19 cellular contexts compared by ENCODE assay signal in genomic region chr2:186979439-186980116, GRCh38.
DNase-seq lines count a peak whose midpoint lies in the region; TF ChIP-seq lines count a peak whose summit lies in the region.
"Had no signal": no experiment of that assay in that cellular context is flagged by ENCODE, and none has a peak within 500 bp of the region (broad histone marks: within the 10 kb centered on the region; RNA-seq: fewer than 3 reads in every experiment).

No MANE protein-coding gene starts in this region.

- no peaks in the 10 kb centered on the region for H3K36me3 Mint-ChIP-seq in osteocyte (ENCODE audit: unreplicated experiment)
- no peaks in the 10 kb centered on the region for H3K36me3 Mint-ChIP-seq in type B pancreatic cell
- H3K36me3 Mint-ChIP-seq: CD8-positive, alpha-beta T cell had no signal

- H3K9me3 Mint-ChIP-seq in osteocyte (ENCODE audit: unreplicated experiment), result no peaks in the 10 kb centered on the region
- no peaks in the 10 kb centered on the region for H3K9me3 Mint-ChIP-seq in type B pancreatic cell
- H3K9me3 Mint-ChIP-seq: CD4-positive, alpha-beta T cell; CD8-positive, alpha-beta T cell had no signal

- H3K4me1 Mint-ChIP-seq in osteocyte (ENCODE audit: unreplicated experiment) (no peaks in the 10 kb centered on the region), type B pancreatic cell (ENCODE audit: unreplicated experiment) (no peaks in the 10 kb centered on the region)
- H3K4me1 Mint-ChIP-seq: B cell had no signal

- no peak overlapping the region for H3K4me3 ChIP-seq in esophagus muscularis mucosa
- H3K4me3 ChIP-seq: A549; BLaER1 treated with 17β-estradiol and CSF1 and Interleukin-3, amounts not matched to agents 10 nM and 100 nM had no signal

- WGBS in esophagus muscularis mucosa, result 93% methylated on average over 6 of the region's 10 CpGs

- H3K4me1 ChIP-seq in esophagus muscularis mucosa, result no peaks in the 10 kb centered on the region
- H3K4me1 ChIP-seq: A549; BLaER1 treated with 17β-estradiol and CSF1 and Interleukin-3, amounts not matched to agents 10 nM and 100 nM had no signal

- H3K27ac Mint-ChIP-seq in osteocyte (ENCODE audit: unreplicated experiment), result no peak overlapping the region
- no peak overlapping the region for H3K27ac Mint-ChIP-seq in type B pancreatic cell
- H3K27ac Mint-ChIP-seq: B cell; CD4-positive, alpha-beta T cell; CD8-positive, alpha-beta T cell had no signal

- H3K27me3 Mint-ChIP-seq in osteocyte (ENCODE audit: unreplicated experiment) (no peaks in the 10 kb centered on the region), type B pancreatic cell (no peaks in the 10 kb centered on the region)
- H3K27me3 Mint-ChIP-seq: B cell; CD4-positive, alpha-beta T cell had no signal

- no peaks in the 10 kb centered on the region for H3K27me3 ChIP-seq in esophagus muscularis mucosa
- H3K27me3 ChIP-seq: BLaER1 treated with 17β-estradiol and CSF1 and Interleukin-3, amounts not matched to agents 10 nM and 100 nM had no signal

- no peak for TF ChIP-seq POLR2A in esophagus muscularis mucosa (IDR thresholded peaks at IDR 0.05; ENCODE audit: low read depth)

- TF ChIP-seq EP300 in esophagus muscularis mucosa (IDR thresholded peaks at IDR 0.05), result no peak

- intact Hi-C loops in esophagus muscularis mucosa (cut with DNase I), result no loop called here

- H3K27ac ChIP-seq in esophagus muscularis mucosa (replicated peaks in 1 of 4), result no peak overlapping the region
- H3K27ac ChIP-seq: 22Rv1; A549; BLaER1 treated with 17β-estradiol and CSF1 and Interleukin-3, amounts not matched to agents 10 nM and 100 nM; C4-2B had no signal

- TF ChIP-seq CTCF in esophagus muscularis mucosa (IDR thresholded peaks at IDR 0.05) (no peak), osteocyte (IDR thresholded peaks at IDR 0.05) (no peak), type B pancreatic cell (conservative IDR thresholded peaks at IDR 0.05) (no peak)

- H3K36me3 ChIP-seq in esophagus muscularis mucosa, result no peaks in the 10 kb centered on the region
- H3K36me3 ChIP-seq: BLaER1 treated with 17β-estradiol and CSF1 and Interleukin-3, amounts not matched to agents 10 nM and 100 nM had no signal

- DNase-seq in activated CD8-positive, alpha-beta memory T cell treated with anti-CD3 and anti-CD28 coated beads, Interleukin-2, amount 50 U/mL, for 48 hours, result peak; percentile 7
- DNase-seq in activated CD8-positive, alpha-beta memory T cell treated with anti-CD3 and anti-CD28 coated beads for 24 hours, result no peak
- DNase-seq in esophagus muscularis mucosa (ENCODE audit: extremely low spot score) (peak; percentile 90), osteocyte (ENCODE audit: extremely low spot score, unreplicated experiment) (peak; percentile 44), type B pancreatic cell (ENCODE audit: extremely low spot score, unreplicated experiment) (peak; percentile 36), NOMO-1 treated with dmso at 0.1 percent for 144 hours (lab: John Stamatoyannopoulos, UW; ENCODE audit: unreplicated experiment) (no peak)
- DNase-seq in activated T-cell treated with anti-CD3 and anti-CD28 coated beads, Interleukin-2, amount 50 U/mL, for 1 hour, result no peak
- DNase-seq: AML-193; Caco-2; Calu3; CD4-positive, alpha-beta T cell; CD8-positive, alpha-beta T cell; DMS79 treated with DMSO at 0.1 percent for 48 hours; GF-D8 had no signal

- H3K4me3 Mint-ChIP-seq in osteocyte (ENCODE audit: unreplicated experiment) (no peak overlapping the region), type B pancreatic cell (no peak overlapping the region)
- H3K4me3 Mint-ChIP-seq: B cell; CD4-positive, alpha-beta T cell; CD8-positive, alpha-beta T cell had no signal

- H3K9me3 ChIP-seq in esophagus muscularis mucosa, result no peaks in the 10 kb centered on the region
- H3K9me3 ChIP-seq: A549; BLaER1 treated with 17β-estradiol and CSF1 and Interleukin-3, amounts not matched to agents 10 nM and 100 nM; Caco-2 had no signal

Comparison
In these comparisons a context has a peak if more than half of its experiments do, and no peak if none do; other contexts are left out.
1. DNase-seq: peak in activated CD8-positive, alpha-beta memory T cell treated with anti-CD3 and anti-CD28 coated beads, Interleukin-2, amount 50 U/mL, for 48 hours (single experiment), esophagus muscularis mucosa (single experiment), osteocyte (single experiment) and type B pancreatic cell (single experiment); none in activated CD8-positive, alpha-beta memory T cell treated with anti-CD3 and anti-CD28 coated beads for 24 hours (single experiment), activated T-cell treated with anti-CD3 and anti-CD28 coated beads, Interleukin-2, amount 50 U/mL, for 1 hour (single experiment) and NOMO-1 treated with dmso at 0.1 percent for 144 hours (single experiment).